7 cellular contexts compared by ENCODE assay signal in the genomic region with DNA sequence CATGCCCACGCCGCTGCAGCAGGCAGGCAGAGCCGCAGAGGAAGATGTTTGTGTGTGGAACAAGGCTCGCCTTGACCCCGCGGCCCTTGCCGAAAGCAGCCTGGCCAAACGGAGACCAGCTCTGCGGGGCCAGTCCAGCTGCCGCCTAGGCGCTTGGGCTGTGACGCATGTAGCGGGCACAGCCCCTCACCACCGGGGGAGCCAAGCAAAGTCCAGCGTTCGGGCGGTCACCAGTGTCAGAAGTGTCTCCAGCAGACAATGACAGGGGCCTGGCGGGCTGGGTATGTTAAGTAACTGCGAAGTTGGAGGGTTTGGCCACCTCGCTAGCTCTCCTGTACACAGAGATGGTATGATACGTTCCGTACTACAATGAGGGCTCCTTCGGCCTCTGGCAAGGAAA. TPM values are rescaled to one million over a fixed set of nuclear protein-coding genes. Genes with fewer than 3 reads are reported as not detected.
DNase-seq lines count a peak whose midpoint lies in the region; ATAC-seq, FAIRE-seq and TF ChIP-seq lines count a peak whose summit lies in the region.

No MANE protein-coding gene starts in this region.

- FAIRE-seq in astrocyte (lab: Jason Lieb, UNC) (no peak), keratinocyte (lab: Jason Lieb, UNC) (no peak)

- H3K79me2 ChIP-seq in KMS-11 (ENCODE audit: insufficient read depth, low read depth) (peaks cover 24% of the 10 kb centered on the region), astrocyte (ENCODE audit: insufficient read depth, low read length) (no peaks in the 10 kb centered on the region), keratinocyte (ENCODE audit: control insufficient read depth, insufficient read depth, low read length) (no peaks in the 10 kb centered on the region)

- H2AFZ ChIP-seq in KMS-11 (ENCODE audit: low read depth), result no peak overlapping the region
- peak overlapping the region; percentile 83 for H2AFZ ChIP-seq in astrocyte (ENCODE audit: low read depth, low read length)
- H2AFZ ChIP-seq in keratinocyte (ENCODE audit: control insufficient read depth, low read length), result no peak overlapping the region

- H3K4me2 ChIP-seq in KMS-11, result peak overlapping the region; percentile 73
- H3K4me2 ChIP-seq in astrocyte (ENCODE audit: low read length), result peak overlapping the region; percentile 89
- peak overlapping the region; percentile 74 for H3K4me2 ChIP-seq in keratinocyte (ENCODE audit: control insufficient read depth, extremely low read depth, insufficient read depth, low read depth, low read length)

- H3K27me3 ChIP-seq in KMS-11 (ENCODE audit: insufficient read depth, low read depth), result no peaks in the 10 kb centered on the region
- no peaks in the 10 kb centered on the region for H3K27me3 ChIP-seq in astrocyte (ENCODE audit: insufficient read depth, low read length)
- no peaks in the 10 kb centered on the region for H3K27me3 ChIP-seq in keratinocyte (ENCODE audit: control insufficient read depth, extremely low read depth, insufficient read depth, low read length)
- H3K27me3 ChIP-seq in subcutaneous abdominal adipose tissue (ENCODE audit: control insufficient read depth in 5 of 5, insufficient read depth in 4 of 5, low read length in 5 of 5), result peaks cover 0 to 9% (median 4%) of the 10 kb centered on the region in 5 donors

- peak overlapping the region; percentile 87 for H3K4me3 Mint-ChIP-seq in astrocyte (ENCODE audit: unreplicated experiment)

- H3K4me1 Mint-ChIP-seq in astrocyte (ENCODE audit: low read depth, unreplicated experiment), result peaks cover 7% of the 10 kb centered on the region

- no peaks in the 10 kb centered on the region for H3K36me3 Mint-ChIP-seq in astrocyte (ENCODE audit: low read depth, unreplicated experiment)

- H3K9ac ChIP-seq in KMS-11 (peak overlapping the region; percentile 68; the same call in 1 of the 2 replicates), astrocyte (ENCODE audit: low read length) (peak overlapping the region; percentile 64), keratinocyte (ENCODE audit: control insufficient read depth, extremely low read depth, insufficient read depth, low read length) (peak overlapping the region; percentile 78), subcutaneous abdominal adipose tissue (ENCODE audit: low read length in 5 of 5) (peak overlapping the region in 3 of 5 donors; percentile 14 to 73 (median 34))

- no peaks in the 10 kb centered on the region for H3K9me3 Mint-ChIP-seq in astrocyte (ENCODE audit: unreplicated experiment)

- peak overlapping the region; percentile 58 for H3K27ac Mint-ChIP-seq in astrocyte (ENCODE audit: unreplicated experiment)

- no peak overlapping the region; the same call in 1 of the 2 replicates for H3K27ac ChIP-seq in KMS-11
- no peak overlapping the region for H3K27ac ChIP-seq in astrocyte (ENCODE audit: low read depth, low read length)
- no peak overlapping the region for H3K27ac ChIP-seq in keratinocyte (ENCODE audit: control insufficient read depth, insufficient read depth, low read length)
- no peak overlapping the region for H3K27ac ChIP-seq in subcutaneous abdominal adipose tissue (ENCODE audit: low read depth, low read length)

- H4K20me1 ChIP-seq in KMS-11 (ENCODE audit: insufficient read depth) (no peaks in the 10 kb centered on the region), astrocyte (ENCODE audit: insufficient read depth, low read length) (peaks cover 6% of the 10 kb centered on the region), keratinocyte (ENCODE audit: control insufficient read depth, extremely low read depth, insufficient read depth, low read length) (no peaks in the 10 kb centered on the region)

- H3K9me1 ChIP-seq in keratinocyte (ENCODE audit: control insufficient read depth, extremely low read depth, insufficient read depth, low read length), result no peaks in the 10 kb centered on the region

- no peaks in the 10 kb centered on the region for H3K36me3 ChIP-seq in KMS-11 (ENCODE audit: insufficient read depth)
- no peaks in the 10 kb centered on the region for H3K36me3 ChIP-seq in astrocyte (ENCODE audit: insufficient read depth, low read length)
- no peaks in the 10 kb centered on the region for H3K36me3 ChIP-seq in keratinocyte (ENCODE audit: control insufficient read depth in 2 of 2, extremely low read depth in 1 of 2, insufficient read depth in 2 of 2, low read length in 2 of 2)
- H3K36me3 ChIP-seq in subcutaneous abdominal adipose tissue (ENCODE audit: control insufficient read depth in 5 of 5, insufficient read depth in 5 of 5, low read length in 5 of 5), result no peaks in the 10 kb centered on the region

- DNase-seq in astrocyte (ENCODE audit: low read depth), result no peak
- no peak for DNase-seq in keratinocyte (ENCODE audit: low read depth, low spot score)
- DNase-seq in NCI-H526 treated with DMSO at 0.1 percent for 48 hours (lab: John Stamatoyannopoulos, UW), result no peak

- dilution Hi-C loops in keratinocyte (cut with MboI; ENCODE audit: extremely low pct_ligation_motif_present, low sequenced_read_pairs), result no loop called here

- no peak for ATAC-seq in GM21526 (IDR thresholded peaks at IDR 0.05; ENCODE audit: low FRiP score, unreplicated experiment)
- no peak for ATAC-seq in GM18517 (IDR thresholded peaks at IDR 0.05; ENCODE audit: unreplicated experiment)

- H3K4me3 ChIP-seq in KMS-11 (IDR thresholded peaks at IDR 0.05; ENCODE audit: insufficient read depth, low read depth, low read length), result no peak overlapping the region
- peak overlapping the region; percentile 66 for H3K4me3 ChIP-seq in astrocyte (ENCODE audit: insufficient read depth, low read depth, low read length)
- peak overlapping the region; percentile 54 to 68 (median 57) for H3K4me3 ChIP-seq in keratinocyte (ENCODE audit: control insufficient read depth in 2 of 3, extremely low read depth in 1 of 3, insufficient read depth in 2 of 3, low read depth in 1 of 3, low read length in 3 of 3)
- H3K4me3 ChIP-seq in subcutaneous abdominal adipose tissue (ENCODE audit: low read depth in 1 of 5, low read length in 5 of 5), result peak overlapping the region; percentile 54 to 80 (median 72)

- H3K9me3 ChIP-seq in astrocyte (ENCODE audit: insufficient read depth, low read depth, low read length) (no peaks in the 10 kb centered on the region), keratinocyte (ENCODE audit: control insufficient read depth, low read depth, low read length) (no peaks in the 10 kb centered on the region), subcutaneous abdominal adipose tissue (ENCODE audit: control insufficient read depth in 5 of 5, low read length in 5 of 5) (no peaks in the 10 kb centered on the region)

- no peaks in the 10 kb centered on the region for H3K27me3 Mint-ChIP-seq in astrocyte (ENCODE audit: low read depth, unreplicated experiment)

- H3K4me1 ChIP-seq in KMS-11 (ENCODE audit: low read depth, poor library complexity, severe bottlenecking), result peaks cover 30% of the 10 kb centered on the region
- peaks cover 3% of the 10 kb centered on the region for H3K4me1 ChIP-seq in astrocyte (ENCODE audit: insufficient read depth, low read length)
- H3K4me1 ChIP-seq in keratinocyte (ENCODE audit: control insufficient read depth, extremely low read depth, insufficient read depth, low read length), result peaks cover 6% of the 10 kb centered on the region
- H3K4me1 ChIP-seq in subcutaneous abdominal adipose tissue (ENCODE audit: control insufficient read depth in 5 of 5, insufficient read depth in 5 of 5, low read length in 5 of 5), result peaks cover 0 to 25% (median 21%) of the 10 kb centered on the region in 5 donors

- no peak for TF ChIP-seq CTCF in KMS-11 (conservative IDR thresholded peaks at IDR 0.05; ENCODE audit: low read depth, low read length)
- TF ChIP-seq CTCF in astrocyte (IDR thresholded peaks at IDR 0.05; ENCODE audit: insufficient read depth, low read depth, low read length), result no peak
- no peak for TF ChIP-seq CTCF in keratinocyte (optimal IDR thresholded peaks at IDR 0.05 in 1 of 3, IDR thresholded peaks at IDR 0.05 in 1 of 3, conservative IDR thresholded peaks at IDR 0.05 in 1 of 3; ENCODE audit: extremely low read depth in 1 of 3, insufficient read depth in 2 of 3, low read length in 3 of 3)

RNA-seq across cellular contexts. Expression of a gene that starts 1.3 kb away (rescaled TPM):
- total RNA-seq in astrocyte, result 5.4 and 6.5 TPM in 2 replicates
- polyA plus RNA-seq in keratinocyte, result 1.3 to 1.6 TPM (median 1.5 TPM) in 3 replicates
- polyA plus RNA-seq in keratinocyte (2011; ENCODE audit: low read depth), result 0.20 TPM
- polyA plus RNA-seq in keratinocyte (2011; cell fraction: cytosol; rRNA removed), result 0.66 and 0.72 TPM in 2 replicates
- polyA plus RNA-seq in keratinocyte (2011; cell fraction: nucleus; rRNA removed), result 3.0 and 3.3 TPM in 2 replicates
- 0.56 and 1.7 TPM in 2 replicates for polyA plus RNA-seq in keratinocyte (2012; ENCODE audit: low replicate concordance)
- 2.7 to 4.4 TPM (median 2.8 TPM) in 3 replicates for polyA minus RNA-seq in keratinocyte
- 1.3 TPM for polyA minus RNA-seq in keratinocyte (2011; cell fraction: cytosol; rRNA and poly(A)+ RNA removed)
- polyA minus RNA-seq in keratinocyte (2011; cell fraction: nucleus; rRNA and poly(A)+ RNA removed), result 2.2 and 3.6 TPM in 2 replicates

RNA-seq across cellular contexts. Expression of a gene that starts 26.2 kb away (rescaled TPM):
- 0.16 TPM in 1 of 2 replicates, not detected in the other for total RNA-seq in astrocyte
- polyA plus RNA-seq in keratinocyte, result 0.09 TPM in 1 of 3 replicates, not detected in the others
- polyA plus RNA-seq in keratinocyte (2011; ENCODE audit: low read depth), result not detected
- 0.05 and 0.09 TPM in 2 replicates for polyA plus RNA-seq in keratinocyte (2011; cell fraction: cytosol; rRNA removed)
- 0.11 TPM in 1 of 2 replicates, not detected in the other for polyA plus RNA-seq in keratinocyte (2011; cell fraction: nucleus; rRNA removed)
- polyA plus RNA-seq in keratinocyte (2012; ENCODE audit: low replicate concordance), result not detected in 2 replicates
- not detected in 3 replicates for polyA minus RNA-seq in keratinocyte
- polyA minus RNA-seq in keratinocyte (2011; cell fraction: cytosol; rRNA and poly(A)+ RNA removed), result not detected
- polyA minus RNA-seq in keratinocyte (2011; cell fraction: nucleus; rRNA and poly(A)+ RNA removed), result not detected in 2 replicates
